1 cellular context compared by ENCODE assay signal in the genomic region with DNA sequence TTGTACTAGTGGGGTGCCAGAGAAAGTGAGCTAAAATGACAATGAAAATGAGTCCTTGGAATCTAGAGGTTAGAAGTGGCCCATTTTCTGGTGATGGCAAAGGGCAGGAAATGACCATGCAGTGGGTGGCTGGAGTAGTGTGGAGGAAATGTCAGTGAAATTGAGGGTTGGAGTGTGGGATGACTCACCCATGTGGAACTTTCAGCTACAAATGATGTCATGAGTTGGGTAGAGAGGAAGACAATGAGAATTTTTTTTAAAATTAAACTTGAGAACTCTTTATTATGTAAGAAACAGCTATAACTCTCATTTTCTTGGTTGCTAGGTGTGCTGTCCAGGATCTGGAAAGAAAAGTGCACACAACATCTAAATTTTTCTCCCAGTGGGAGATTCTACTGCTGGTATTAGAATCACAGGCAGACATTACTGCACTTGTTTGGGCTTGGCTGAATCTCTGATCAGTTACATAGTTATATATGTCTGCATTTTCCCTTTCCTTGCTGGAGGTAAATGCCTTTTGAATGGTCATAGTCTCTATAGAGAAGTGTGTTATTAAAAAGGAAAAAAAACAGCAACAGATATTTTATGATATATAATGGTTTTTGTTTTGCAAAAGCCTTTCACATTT.
TF ChIP-seq lines count a peak whose summit lies in the region.

No MANE protein-coding gene starts in this region.

TF ChIP-seq in K562, 482 proteins besides CTCF, POLR2A, EP300 and RAD21 (continued from another document):
- TF ChIP-seq, protein P1, sequence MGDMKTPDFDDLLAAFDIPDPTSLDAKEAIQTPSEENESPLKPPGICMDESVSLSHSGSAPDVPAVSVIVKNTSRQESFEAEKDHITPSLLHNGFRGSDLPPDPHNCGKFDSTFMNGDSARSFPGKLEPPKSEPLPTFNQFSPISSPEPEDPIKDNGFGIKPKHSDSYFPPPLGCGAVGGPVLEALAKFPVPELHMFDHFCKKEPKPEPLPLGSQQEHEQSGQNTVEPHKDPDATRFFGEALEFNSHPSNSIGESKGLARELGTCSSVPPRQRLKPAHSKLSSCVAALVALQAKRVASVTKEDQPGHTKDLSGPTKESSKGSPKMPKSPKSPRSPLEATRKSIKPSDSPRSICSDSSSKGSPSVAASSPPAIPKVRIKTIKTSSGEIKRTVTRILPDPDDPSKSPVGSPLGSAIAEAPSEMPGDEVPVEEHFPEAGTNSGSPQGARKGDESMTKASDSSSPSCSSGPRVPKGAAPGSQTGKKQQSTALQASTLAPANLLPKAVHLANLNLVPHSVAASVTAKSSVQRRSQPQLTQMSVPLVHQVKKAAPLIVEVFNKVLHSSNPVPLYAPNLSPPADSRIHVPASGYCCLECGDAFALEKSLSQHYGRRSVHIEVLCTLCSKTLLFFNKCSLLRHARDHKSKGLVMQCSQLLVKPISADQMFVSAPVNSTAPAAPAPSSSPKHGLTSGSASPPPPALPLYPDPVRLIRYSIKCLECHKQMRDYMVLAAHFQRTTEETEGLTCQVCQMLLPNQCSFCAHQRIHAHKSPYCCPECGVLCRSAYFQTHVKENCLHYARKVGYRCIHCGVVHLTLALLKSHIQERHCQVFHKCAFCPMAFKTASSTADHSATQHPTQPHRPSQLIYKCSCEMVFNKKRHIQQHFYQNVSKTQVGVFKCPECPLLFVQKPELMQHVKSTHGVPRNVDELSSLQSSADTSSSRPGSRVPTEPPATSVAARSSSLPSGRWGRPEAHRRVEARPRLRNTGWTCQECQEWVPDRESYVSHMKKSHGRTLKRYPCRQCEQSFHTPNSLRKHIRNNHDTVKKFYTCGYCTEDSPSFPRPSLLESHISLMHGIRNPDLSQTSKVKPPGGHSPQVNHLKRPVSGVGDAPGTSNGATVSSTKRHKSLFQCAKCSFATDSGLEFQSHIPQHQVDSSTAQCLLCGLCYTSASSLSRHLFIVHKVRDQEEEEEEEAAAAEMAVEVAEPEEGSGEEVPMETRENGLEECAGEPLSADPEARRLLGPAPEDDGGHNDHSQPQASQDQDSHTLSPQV (IDR thresholded peaks at IDR 0.05) = peak; percentile 35; the same call in 1 of the 2 replicates
- TF ChIP-seq HNRNPH1 (optimal IDR thresholded peaks at IDR 0.05; ENCODE audit: low read depth, low read length) (no peak), NFATC3 (IDR thresholded peaks at IDR 0.05) (no peak), ZNF347 (CRISPR knock-in tag; IDR thresholded peaks at IDR 0.05; ENCODE audit: low read depth) (no peak), ATF1 (CRISPR knock-in tag; IDR thresholded peaks at IDR 0.05) (no peak), ATF1 (tag; IDR thresholded peaks at IDR 0.05) (peak; percentile 45; the same call in 1 of the 2 replicates), EZH2 (IDR thresholded peaks at IDR 0.05; ENCODE audit: borderline replicate concordance, low read depth, low read length) (no peak), MYBL2 (IDR thresholded peaks at IDR 0.05; ENCODE audit: low read depth) (no peak), MYBL2 (CRISPR knock-in tag; IDR thresholded peaks at IDR 0.05; ENCODE audit: borderline replicate concordance) (no peak), CREB1 (IDR thresholded peaks at IDR 0.05) (0 out of 2 replicates have a peak, but pooled peaks have one; percentile 29), CREB1 (CRISPR knock-in tag; IDR thresholded peaks at IDR 0.05) (no peak), SIN3A (IDR thresholded peaks at IDR 0.05; ENCODE audit: borderline replicate concordance in 2 of 2, control insufficient read depth in 1 of 2, low read depth in 2 of 2, low read length in 2 of 2) (no peak), MEIS2 (IDR thresholded peaks at IDR 0.05; ENCODE audit: partially characterized antibody) (peak; percentile 24), TGIF2 (CRISPR knock-in tag; IDR thresholded peaks at IDR 0.05) (no peak)
- TF ChIP-seq, protein P2, sequence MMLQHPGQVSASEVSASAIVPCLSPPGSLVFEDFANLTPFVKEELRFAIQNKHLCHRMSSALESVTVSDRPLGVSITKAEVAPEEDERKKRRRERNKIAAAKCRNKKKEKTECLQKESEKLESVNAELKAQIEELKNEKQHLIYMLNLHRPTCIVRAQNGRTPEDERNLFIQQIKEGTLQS (IDR thresholded peaks at IDR 0.05) = peak; percentile 98
- TF ChIP-seq, protein P2 (CRISPR knock-in tag; conservative IDR thresholded peaks at IDR 0.05) = peak; percentile 55; the same call in 1 of the 2 replicates
- TF ChIP-seq, protein P3, sequence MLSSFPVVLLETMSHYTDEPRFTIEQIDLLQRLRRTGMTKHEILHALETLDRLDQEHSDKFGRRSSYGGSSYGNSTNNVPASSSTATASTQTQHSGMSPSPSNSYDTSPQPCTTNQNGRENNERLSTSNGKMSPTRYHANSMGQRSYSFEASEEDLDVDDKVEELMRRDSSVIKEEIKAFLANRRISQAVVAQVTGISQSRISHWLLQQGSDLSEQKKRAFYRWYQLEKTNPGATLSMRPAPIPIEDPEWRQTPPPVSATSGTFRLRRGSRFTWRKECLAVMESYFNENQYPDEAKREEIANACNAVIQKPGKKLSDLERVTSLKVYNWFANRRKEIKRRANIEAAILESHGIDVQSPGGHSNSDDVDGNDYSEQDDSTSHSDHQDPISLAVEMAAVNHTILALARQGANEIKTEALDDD (IDR thresholded peaks at IDR 0.05) = no peak
- TF ChIP-seq, protein P4, sequence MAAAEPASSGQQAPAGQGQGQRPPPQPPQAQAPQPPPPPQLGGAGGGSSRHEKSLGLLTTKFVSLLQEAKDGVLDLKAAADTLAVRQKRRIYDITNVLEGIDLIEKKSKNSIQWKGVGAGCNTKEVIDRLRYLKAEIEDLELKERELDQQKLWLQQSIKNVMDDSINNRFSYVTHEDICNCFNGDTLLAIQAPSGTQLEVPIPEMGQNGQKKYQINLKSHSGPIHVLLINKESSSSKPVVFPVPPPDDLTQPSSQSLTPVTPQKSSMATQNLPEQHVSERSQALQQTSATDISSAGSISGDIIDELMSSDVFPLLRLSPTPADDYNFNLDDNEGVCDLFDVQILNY (CRISPR knock-in tag; IDR thresholded peaks at IDR 0.05) = no peak
- TF ChIP-seq, protein P5, sequence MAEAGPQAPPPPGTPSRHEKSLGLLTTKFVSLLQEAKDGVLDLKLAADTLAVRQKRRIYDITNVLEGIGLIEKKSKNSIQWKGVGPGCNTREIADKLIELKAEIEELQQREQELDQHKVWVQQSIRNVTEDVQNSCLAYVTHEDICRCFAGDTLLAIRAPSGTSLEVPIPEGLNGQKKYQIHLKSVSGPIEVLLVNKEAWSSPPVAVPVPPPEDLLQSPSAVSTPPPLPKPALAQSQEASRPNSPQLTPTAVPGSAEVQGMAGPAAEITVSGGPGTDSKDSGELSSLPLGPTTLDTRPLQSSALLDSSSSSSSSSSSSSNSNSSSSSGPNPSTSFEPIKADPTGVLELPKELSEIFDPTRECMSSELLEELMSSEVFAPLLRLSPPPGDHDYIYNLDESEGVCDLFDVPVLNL (CRISPR knock-in tag; IDR thresholded peaks at IDR 0.05; ENCODE audit: low read depth) = no peak
- TF ChIP-seq, protein P6, sequence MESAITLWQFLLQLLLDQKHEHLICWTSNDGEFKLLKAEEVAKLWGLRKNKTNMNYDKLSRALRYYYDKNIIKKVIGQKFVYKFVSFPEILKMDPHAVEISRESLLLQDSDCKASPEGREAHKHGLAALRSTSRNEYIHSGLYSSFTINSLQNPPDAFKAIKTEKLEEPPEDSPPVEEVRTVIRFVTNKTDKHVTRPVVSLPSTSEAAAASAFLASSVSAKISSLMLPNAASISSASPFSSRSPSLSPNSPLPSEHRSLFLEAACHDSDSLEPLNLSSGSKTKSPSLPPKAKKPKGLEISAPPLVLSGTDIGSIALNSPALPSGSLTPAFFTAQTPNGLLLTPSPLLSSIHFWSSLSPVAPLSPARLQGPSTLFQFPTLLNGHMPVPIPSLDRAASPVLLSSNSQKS (CRISPR knock-in tag; IDR thresholded peaks at IDR 0.05) = no peak
- TF ChIP-seq, protein P7, sequence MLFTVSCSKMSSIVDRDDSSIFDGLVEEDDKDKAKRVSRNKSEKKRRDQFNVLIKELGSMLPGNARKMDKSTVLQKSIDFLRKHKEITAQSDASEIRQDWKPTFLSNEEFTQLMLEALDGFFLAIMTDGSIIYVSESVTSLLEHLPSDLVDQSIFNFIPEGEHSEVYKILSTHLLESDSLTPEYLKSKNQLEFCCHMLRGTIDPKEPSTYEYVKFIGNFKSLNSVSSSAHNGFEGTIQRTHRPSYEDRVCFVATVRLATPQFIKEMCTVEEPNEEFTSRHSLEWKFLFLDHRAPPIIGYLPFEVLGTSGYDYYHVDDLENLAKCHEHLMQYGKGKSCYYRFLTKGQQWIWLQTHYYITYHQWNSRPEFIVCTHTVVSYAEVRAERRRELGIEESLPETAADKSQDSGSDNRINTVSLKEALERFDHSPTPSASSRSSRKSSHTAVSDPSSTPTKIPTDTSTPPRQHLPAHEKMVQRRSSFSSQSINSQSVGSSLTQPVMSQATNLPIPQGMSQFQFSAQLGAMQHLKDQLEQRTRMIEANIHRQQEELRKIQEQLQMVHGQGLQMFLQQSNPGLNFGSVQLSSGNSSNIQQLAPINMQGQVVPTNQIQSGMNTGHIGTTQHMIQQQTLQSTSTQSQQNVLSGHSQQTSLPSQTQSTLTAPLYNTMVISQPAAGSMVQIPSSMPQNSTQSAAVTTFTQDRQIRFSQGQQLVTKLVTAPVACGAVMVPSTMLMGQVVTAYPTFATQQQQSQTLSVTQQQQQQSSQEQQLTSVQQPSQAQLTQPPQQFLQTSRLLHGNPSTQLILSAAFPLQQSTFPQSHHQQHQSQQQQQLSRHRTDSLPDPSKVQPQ (CRISPR knock-in tag; IDR thresholded peaks at IDR 0.05; ENCODE audit: borderline replicate concordance) = no peak
- TF ChIP-seq, protein P8, sequence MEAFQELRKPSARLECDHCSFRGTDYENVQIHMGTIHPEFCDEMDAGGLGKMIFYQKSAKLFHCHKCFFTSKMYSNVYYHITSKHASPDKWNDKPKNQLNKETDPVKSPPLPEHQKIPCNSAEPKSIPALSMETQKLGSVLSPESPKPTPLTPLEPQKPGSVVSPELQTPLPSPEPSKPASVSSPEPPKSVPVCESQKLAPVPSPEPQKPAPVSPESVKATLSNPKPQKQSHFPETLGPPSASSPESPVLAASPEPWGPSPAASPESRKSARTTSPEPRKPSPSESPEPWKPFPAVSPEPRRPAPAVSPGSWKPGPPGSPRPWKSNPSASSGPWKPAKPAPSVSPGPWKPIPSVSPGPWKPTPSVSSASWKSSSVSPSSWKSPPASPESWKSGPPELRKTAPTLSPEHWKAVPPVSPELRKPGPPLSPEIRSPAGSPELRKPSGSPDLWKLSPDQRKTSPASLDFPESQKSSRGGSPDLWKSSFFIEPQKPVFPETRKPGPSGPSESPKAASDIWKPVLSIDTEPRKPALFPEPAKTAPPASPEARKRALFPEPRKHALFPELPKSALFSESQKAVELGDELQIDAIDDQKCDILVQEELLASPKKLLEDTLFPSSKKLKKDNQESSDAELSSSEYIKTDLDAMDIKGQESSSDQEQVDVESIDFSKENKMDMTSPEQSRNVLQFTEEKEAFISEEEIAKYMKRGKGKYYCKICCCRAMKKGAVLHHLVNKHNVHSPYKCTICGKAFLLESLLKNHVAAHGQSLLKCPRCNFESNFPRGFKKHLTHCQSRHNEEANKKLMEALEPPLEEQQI (IDR thresholded peaks at IDR 0.05) = no peak
- TF ChIP-seq, protein P9, sequence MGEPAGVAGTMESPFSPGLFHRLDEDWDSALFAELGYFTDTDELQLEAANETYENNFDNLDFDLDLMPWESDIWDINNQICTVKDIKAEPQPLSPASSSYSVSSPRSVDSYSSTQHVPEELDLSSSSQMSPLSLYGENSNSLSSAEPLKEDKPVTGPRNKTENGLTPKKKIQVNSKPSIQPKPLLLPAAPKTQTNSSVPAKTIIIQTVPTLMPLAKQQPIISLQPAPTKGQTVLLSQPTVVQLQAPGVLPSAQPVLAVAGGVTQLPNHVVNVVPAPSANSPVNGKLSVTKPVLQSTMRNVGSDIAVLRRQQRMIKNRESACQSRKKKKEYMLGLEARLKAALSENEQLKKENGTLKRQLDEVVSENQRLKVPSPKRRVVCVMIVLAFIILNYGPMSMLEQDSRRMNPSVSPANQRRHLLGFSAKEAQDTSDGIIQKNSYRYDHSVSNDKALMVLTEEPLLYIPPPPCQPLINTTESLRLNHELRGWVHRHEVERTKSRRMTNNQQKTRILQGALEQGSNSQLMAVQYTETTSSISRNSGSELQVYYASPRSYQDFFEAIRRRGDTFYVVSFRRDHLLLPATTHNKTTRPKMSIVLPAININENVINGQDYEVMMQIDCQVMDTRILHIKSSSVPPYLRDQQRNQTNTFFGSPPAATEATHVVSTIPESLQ (CRISPR knock-in tag; IDR thresholded peaks at IDR 0.05) = no peak
